In the genomic region with DNA sequence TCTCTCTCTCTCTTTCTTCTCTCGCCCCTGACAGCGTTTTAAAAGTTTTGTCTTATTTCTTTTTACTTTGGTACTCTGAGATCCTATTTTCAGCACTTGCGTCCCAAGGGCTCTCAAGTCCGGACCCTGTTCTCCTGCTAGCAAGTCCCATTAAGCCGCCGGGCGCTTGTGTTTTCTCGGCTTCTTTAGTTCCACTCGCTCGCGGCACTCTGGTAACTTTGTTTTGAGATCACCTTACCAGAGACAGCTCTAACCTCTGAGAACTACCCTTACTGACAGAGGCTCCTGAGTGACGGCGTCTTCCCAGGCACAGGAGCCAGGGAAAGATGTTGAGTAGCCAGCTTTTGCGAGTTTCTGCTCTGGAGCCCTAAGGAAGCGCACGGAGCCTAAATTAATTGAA, we compare ENCODE assay signal across 2 cellular contexts.
TF ChIP-seq lines count a peak whose summit lies in the region.

No MANE protein-coding gene starts in this region.

TF ChIP-seq in IMR-90, 13 proteins besides CTCF, POLR2A, EP300 and RAD21:
- no peak for TF ChIP-seq CEBPB (IDR thresholded peaks at IDR 0.05; ENCODE audit: low read depth, low read length)
- TF ChIP-seq NFE2L2 (IDR thresholded peaks at IDR 0.05; ENCODE audit: low read depth, low read length): no peak
- TF ChIP-seq, protein P1, sequence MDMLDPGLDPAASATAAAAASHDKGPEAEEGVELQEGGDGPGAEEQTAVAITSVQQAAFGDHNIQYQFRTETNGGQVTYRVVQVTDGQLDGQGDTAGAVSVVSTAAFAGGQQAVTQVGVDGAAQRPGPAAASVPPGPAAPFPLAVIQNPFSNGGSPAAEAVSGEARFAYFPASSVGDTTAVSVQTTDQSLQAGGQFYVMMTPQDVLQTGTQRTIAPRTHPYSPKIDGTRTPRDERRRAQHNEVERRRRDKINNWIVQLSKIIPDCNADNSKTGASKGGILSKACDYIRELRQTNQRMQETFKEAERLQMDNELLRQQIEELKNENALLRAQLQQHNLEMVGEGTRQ (IDR thresholded peaks at IDR 0.05; ENCODE audit: low read depth, low read length): no peak
- TF ChIP-seq, protein P2, sequence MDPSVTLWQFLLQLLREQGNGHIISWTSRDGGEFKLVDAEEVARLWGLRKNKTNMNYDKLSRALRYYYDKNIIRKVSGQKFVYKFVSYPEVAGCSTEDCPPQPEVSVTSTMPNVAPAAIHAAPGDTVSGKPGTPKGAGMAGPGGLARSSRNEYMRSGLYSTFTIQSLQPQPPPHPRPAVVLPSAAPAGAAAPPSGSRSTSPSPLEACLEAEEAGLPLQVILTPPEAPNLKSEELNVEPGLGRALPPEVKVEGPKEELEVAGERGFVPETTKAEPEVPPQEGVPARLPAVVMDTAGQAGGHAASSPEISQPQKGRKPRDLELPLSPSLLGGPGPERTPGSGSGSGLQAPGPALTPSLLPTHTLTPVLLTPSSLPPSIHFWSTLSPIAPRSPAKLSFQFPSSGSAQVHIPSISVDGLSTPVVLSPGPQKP (IDR thresholded peaks at IDR 0.05; ENCODE audit: borderline replicate concordance, low read depth, low read length): no peak
- TF ChIP-seq MAZ (IDR thresholded peaks at IDR 0.05; ENCODE audit: borderline replicate concordance, low read depth, low read length): no peak

TF ChIP-seq in H1, 55 proteins besides CTCF, POLR2A, EP300 and RAD21:
- TF ChIP-seq RBBP5 (IDR thresholded peaks at IDR 0.05; ENCODE audit: borderline replicate concordance, low read depth, low read length): no peak
- no peak for TF ChIP-seq TAF1 (IDR thresholded peaks at IDR 0.05; ENCODE audit: low read depth, low read length)
- TF ChIP-seq GABPA (IDR thresholded peaks at IDR 0.05; ENCODE audit: borderline replicate concordance, insufficient read depth, low read length): no peak
- TF ChIP-seq SRF (IDR thresholded peaks at IDR 0.05; ENCODE audit: low read depth, low read length): no peak
- TF ChIP-seq SIN3A (conservative IDR thresholded peaks at IDR 0.05 in 1 of 2, IDR thresholded peaks at IDR 0.05 in 1 of 2; ENCODE audit: low read depth in 1 of 2, low read length in 2 of 2): no peak
- TF ChIP-seq RNF2 (IDR thresholded peaks at IDR 0.05; ENCODE audit: borderline replicate concordance, low read depth, low read length, missing control alignments, poor library complexity, severe bottlenecking): no peak
- TF ChIP-seq BRCA1 (IDR thresholded peaks at IDR 0.05; ENCODE audit: low read depth, low read length): no peak
- no peak for TF ChIP-seq SP1 (IDR thresholded peaks at IDR 0.05; ENCODE audit: low read depth, low read length)
- peak; percentile 46 for TF ChIP-seq EZH2 (IDR thresholded peaks at IDR 0.05; ENCODE audit: low read depth, low read length, severe bottlenecking)
- no peak for TF ChIP-seq BCL11A (IDR thresholded peaks at IDR 0.05; ENCODE audit: low read depth in 2 of 2, low read length in 2 of 2)
- TF ChIP-seq TAF7 (optimal IDR thresholded peaks at IDR 0.05; ENCODE audit: borderline replicate concordance, low read depth, low read length): peak; percentile 22
- no peak for TF ChIP-seq SIX5 (IDR thresholded peaks at IDR 0.05; ENCODE audit: low read depth, low read length)
- TF ChIP-seq SP4 (IDR thresholded peaks at IDR 0.05; ENCODE audit: low read length): no peak
- TF ChIP-seq, protein P1 (IDR thresholded peaks at IDR 0.05; ENCODE audit: low read length): no peak
- 0 out of 2 replicates have a peak, but pooled peaks have one; percentile 38 for TF ChIP-seq TBP (IDR thresholded peaks at IDR 0.05; ENCODE audit: low read depth, low read length)
- TF ChIP-seq HDAC2 (IDR thresholded peaks at IDR 0.05; ENCODE audit: borderline replicate concordance in 1 of 2, low read depth in 2 of 2, low read length in 2 of 2): 0 out of 4 replicates have a peak, but pooled peaks of 1 of the 2 experiments have one; percentile 27
- TF ChIP-seq SUZ12 (IDR thresholded peaks at IDR 0.05; ENCODE audit: low read length): peak; percentile 27; the same call in 1 of the 2 replicates
